Comparison of ENCODE assay signal across 8 cellular contexts in genomic region chr1:29121951-29122661, GRCh38. TPM values are rescaled to one million over a fixed set of nuclear protein-coding genes. Genes with fewer than 3 reads are reported as not detected.
DNase-seq lines count a peak whose midpoint lies in the region; ATAC-seq and TF ChIP-seq lines count a peak whose summit lies in the region.

No MANE protein-coding gene starts in this region.

- H3K4me2 ChIP-seq in MM.1S (ENCODE audit: low read depth, low read length): no peak overlapping the region

- peaks cover 3 to 14% (median 9%) of the 10 kb centered on the region in 7 donors for H3K4me1 Mint-ChIP-seq in naive thymus-derived CD4-positive, alpha-beta T cell

- H3K9me2 ChIP-seq in MM.1S (replicated peaks; ENCODE audit: insufficient read depth, low read length): no peaks in the 10 kb centered on the region

- CTCF ChIA-PET in BJ (lab: Yijun Ruan, JAX): interaction anchor here (0.6 to 2.9 kb wide), 13 partner anchors 9 to 242 kb away, joined by 3 to 12 read pairs (median 3); partner anchors contain the start of gene SRSF4
- CTCF ChIA-PET in naive thymus-derived CD4-positive, alpha-beta T cell (lab: Charles Lee): interaction anchor here (1.1 kb wide), 1 partner anchor 228 kb away, joined by 3 read pairs; no protein-coding TSS in a partner anchor

- intact Hi-C loops in naive thymus-derived CD4-positive, alpha-beta T cell (cut with micrococcal nuclease): loop anchor here (1.0 to 5.0 kb wide), 5 partner anchors 58 to 240 kb away; partner anchors contain the start of gene SRSF4 (in 1 of the 2)

- no peak for ATAC-seq in naive thymus-derived CD4-positive, alpha-beta T cell
- ATAC-seq in GM18907 (IDR thresholded peaks at IDR 0.05; ENCODE audit: unreplicated experiment): no peak

- no peaks in the 10 kb centered on the region for H3K9me3 ChIP-seq in naive thymus-derived CD4-positive, alpha-beta T cell (ENCODE audit: control insufficient read depth in 2 of 3, low read length in 3 of 3)
- H3K9me3 ChIP-seq in MM.1S (replicated peaks; ENCODE audit: insufficient read depth, low read length): no peaks in the 10 kb centered on the region

- H3K4me3 Mint-ChIP-seq in naive thymus-derived CD4-positive, alpha-beta T cell: peak overlapping the region in 6 of 10 donors; percentile 43 to 84 (median 62)

- H3K36me3 Mint-ChIP-seq in naive thymus-derived CD4-positive, alpha-beta T cell: peaks cover 7 to 13% (median 9%) of the 10 kb centered on the region in 5 donors

- H3K9me3 Mint-ChIP-seq in naive thymus-derived CD4-positive, alpha-beta T cell: peaks cover 0 to 4% (median 0%) of the 10 kb centered on the region in 11 donors

- H2AFZ ChIP-seq in MM.1S (ENCODE audit: low read length): no peak overlapping the region

- no peak overlapping the region for H3K27ac ChIP-seq in naive thymus-derived CD4-positive, alpha-beta T cell (ENCODE audit: low read depth, low read length)
- H3K27ac ChIP-seq in MM.1S (ENCODE audit: low read length): no peak overlapping the region

- POLR2A ChIA-PET in BJ (lab: Charles Lee): interaction anchor here (0.6 kb wide), 3 partner anchors 60 to 240 kb away, joined by 3 to 4 read pairs (median 3); partner anchors contain the start of gene SRSF4
- POLR2A ChIA-PET in naive thymus-derived CD4-positive, alpha-beta T cell (lab: Charles Lee): no interaction called here

- no peaks in the 10 kb centered on the region for H3F3A ChIP-seq in MM.1S (ENCODE audit: insufficient read depth, low read length)

- H3K9ac ChIP-seq in MM.1S (ENCODE audit: low read length): no peak overlapping the region

- H3K36me3 ChIP-seq in BJ (ENCODE audit: control insufficient read depth, insufficient read depth, low read length) (peaks cover 7% of the 10 kb centered on the region), MM.1S (replicated peaks; ENCODE audit: insufficient read depth, low read length) (no peaks in the 10 kb centered on the region)
- peaks cover 0 to 20% (median 4%) of the 10 kb centered on the region in 3 experiments for H3K36me3 ChIP-seq in naive thymus-derived CD4-positive, alpha-beta T cell (ENCODE audit: control insufficient read depth in 2 of 3, insufficient read depth in 3 of 3, low read length in 3 of 3)

- peaks cover 9 to 41% (median 13%) of the 10 kb centered on the region in 5 donors for H3K27me3 Mint-ChIP-seq in naive thymus-derived CD4-positive, alpha-beta T cell

- TF ChIP-seq CTCF in BJ (IDR thresholded peaks at IDR 0.05; ENCODE audit: insufficient read depth, low read depth, low read length) (no peak), epithelial cell of proximal tubule (conservative IDR thresholded peaks at IDR 0.05; ENCODE audit: low read depth, low read length) (no peak), MM.1S (IDR thresholded peaks at IDR 0.05; ENCODE audit: low read length) (no peak)

- H3K27ac Mint-ChIP-seq in naive thymus-derived CD4-positive, alpha-beta T cell: no peak overlapping the region

- no peaks in the 10 kb centered on the region for H4K20me1 ChIP-seq in MM.1S (ENCODE audit: insufficient read depth, low read length)

- DNase-seq in BJ (ENCODE audit: low read depth) (no peak), NCI-H2227 (lab: John Stamatoyannopoulos, UW; ENCODE audit: unreplicated experiment) (peak; percentile 84), epithelial cell of proximal tubule (ENCODE audit: low read depth) (no peak), MM.1S (no peak), NCI-H1436 (lab: John Stamatoyannopoulos, UW) (no peak), amniotic stem cell (lab: John Stamatoyannopoulos, UW) (no peak)
- peak in 6 of 9 donors; percentile 8 to 35 (median 14) for DNase-seq in naive thymus-derived CD4-positive, alpha-beta T cell

- no peaks in the 10 kb centered on the region for H3K79me2 ChIP-seq in MM.1S (ENCODE audit: low read length)

- H3K4me3 ChIP-seq in BJ (ENCODE audit: low read depth, low read length) (peak overlapping the region; percentile 79), epithelial cell of proximal tubule (ENCODE audit: low read depth, low read length) (peak overlapping the region; percentile 66), MM.1S (ENCODE audit: low read length) (no peak overlapping the region)
- H3K4me3 ChIP-seq in naive thymus-derived CD4-positive, alpha-beta T cell (ENCODE audit: low read length): no peak overlapping the region

- H3K4me1 ChIP-seq in naive thymus-derived CD4-positive, alpha-beta T cell (ENCODE audit: control insufficient read depth in 2 of 2, insufficient read depth in 2 of 2, low read length in 2 of 2): peaks cover 6 to 11% of the 10 kb centered on the region in 2 donors
- no peaks in the 10 kb centered on the region for H3K4me1 ChIP-seq in MM.1S (ENCODE audit: low read length)

- no peaks in the 10 kb centered on the region for H3K27me3 ChIP-seq in BJ (ENCODE audit: control insufficient read depth, insufficient read depth, low read length)
- H3K27me3 ChIP-seq in naive thymus-derived CD4-positive, alpha-beta T cell (ENCODE audit: control insufficient read depth in 2 of 2, insufficient read depth in 2 of 2, low read length in 2 of 2): peaks cover 0 to 12% of the 10 kb centered on the region in 2 donors
- H3K27me3 ChIP-seq in MM.1S (replicated peaks; ENCODE audit: insufficient read depth, low read length): peaks cover 31% of the 10 kb centered on the region

RNA-seq across cellular contexts. Expression of gene TMEM200B, which starts 1.6 kb away (rescaled TPM):
- 16.3 and 18.8 TPM in 2 replicates for polyA plus RNA-seq in BJ (2011; rRNA removed)
- 6.6 and 6.8 TPM in 2 replicates for polyA minus RNA-seq in BJ (2011; rRNA and poly(A)+ RNA removed)
- 6.9 and 14.9 TPM in 2 replicates for total RNA-seq in epithelial cell of proximal tubule
- total RNA-seq in naive thymus-derived CD4-positive, alpha-beta T cell: not detected
- polyA plus RNA-seq in naive thymus-derived CD4-positive, alpha-beta T cell: not detected

RNA-seq across cellular contexts. Expression of gene SRSF4, which starts 59.6 kb away (rescaled TPM):
- 19.6 and 30.7 TPM in 2 replicates for polyA plus RNA-seq in BJ (2011; rRNA removed)
- polyA minus RNA-seq in BJ (2011; rRNA and poly(A)+ RNA removed): 20.5 and 22.7 TPM in 2 replicates
- total RNA-seq in epithelial cell of proximal tubule: 46.4 and 48.2 TPM in 2 replicates
- 100 to 1,000 TPM in 1 of 5 experiments, 10 to 100 TPM in 4; 77.6 to 110 (median 79.9) TPM for total RNA-seq in naive thymus-derived CD4-positive, alpha-beta T cell
- polyA plus RNA-seq in naive thymus-derived CD4-positive, alpha-beta T cell: 100 to 1,000 TPM in 1 of 2 donors, 10 to 100 TPM in 1; 76.1 to 123 TPM

Comparison
In these comparisons a context has a peak if more than half of its experiments do, and no peak if none do; other contexts are left out.
1. DNase-seq: peak in NCI-H2227 (single experiment) and naive thymus-derived CD4-positive, alpha-beta T cell (6 of 9); none in BJ (single experiment), epithelial cell of proximal tubule (single experiment), MM.1S (single experiment), NCI-H1436 (single experiment) and amniotic stem cell (single experiment).
2. H3K4me3 ChIP-seq: peak in BJ (single experiment) and epithelial cell of proximal tubule (single experiment); none in naive thymus-derived CD4-positive, alpha-beta T cell (single experiment) and MM.1S (single experiment).